In genomic region chr6:26439552-26440125, GRCh38 we compare ENCODE assay signal across 8 cellular contexts. TPM values are rescaled to one million over a fixed set of nuclear protein-coding genes. Genes with fewer than 3 reads are reported as not detected.
A peak's percentile ranks its signal among the peaks of the same experiment; 100 is the strongest.
DNase-seq lines count a peak whose midpoint lies in the region; ATAC-seq, FAIRE-seq and TF ChIP-seq lines count a peak whose summit lies in the region.

No MANE protein-coding gene starts in this region.

- peak overlapping the region; percentile 51 for H3K9ac ChIP-seq in SU-DHL-6 (ENCODE audit: low read length)
- H3K9ac ChIP-seq in fibroblast of lung (ENCODE audit: insufficient read depth, low read length): no peak overlapping the region

- H3K27ac ChIP-seq in SU-DHL-6 (ENCODE audit: low read depth, low read length) (no peak overlapping the region), fibroblast of lung (ENCODE audit: insufficient read depth, low read length) (peak overlapping the region; percentile 85), small intestine (ENCODE audit: low read depth in 1 of 2, low read length in 1 of 2) (peak overlapping the region; percentile 74 to 80)

- no peaks in the 10 kb centered on the region for H4K20me1 ChIP-seq in SU-DHL-6 (ENCODE audit: low read depth, low read length)
- H4K20me1 ChIP-seq in fibroblast of lung (ENCODE audit: control insufficient read depth, extremely low read depth, insufficient read depth, low read length): no peaks in the 10 kb centered on the region

- H3K4me3 ChIP-seq in SU-DHL-6 (ENCODE audit: insufficient read depth, low read length, poor library complexity, severe bottlenecking) (peak overlapping the region; percentile 49), fibroblast of lung (replicated peaks in 1 of 4; ENCODE audit: control extremely low read depth in 1 of 4, insufficient read depth in 1 of 4, low read depth in 3 of 4, low read length in 4 of 4) (peak overlapping the region; percentile 75 to 85 (median 82)), small intestine (ENCODE audit: low read depth in 1 of 2, low read length in 2 of 2) (no peak overlapping the region)

- H3K9me2 ChIP-seq in SU-DHL-6 (replicated peaks; ENCODE audit: insufficient read depth, low read length): no peaks in the 10 kb centered on the region

- H3K36me3 ChIP-seq in SU-DHL-6 (ENCODE audit: low read length) (no peaks in the 10 kb centered on the region), fibroblast of lung (ENCODE audit: control insufficient read depth, insufficient read depth, low read length) (no peaks in the 10 kb centered on the region), small intestine (ENCODE audit: control insufficient read depth in 2 of 2, insufficient read depth in 2 of 2, low read length in 2 of 2) (no peaks in the 10 kb centered on the region)

- H3K27me3 ChIP-seq in SU-DHL-6 (ENCODE audit: low read length) (no peaks in the 10 kb centered on the region), fibroblast of lung (ENCODE audit: control insufficient read depth, insufficient read depth, low read length) (no peaks in the 10 kb centered on the region), small intestine (ENCODE audit: control insufficient read depth in 2 of 2, insufficient read depth in 2 of 2, low read length in 2 of 2) (no peaks in the 10 kb centered on the region)

- no peaks in the 10 kb centered on the region for H3K79me2 ChIP-seq in SU-DHL-6 (ENCODE audit: insufficient read depth, low read length)
- H3K79me2 ChIP-seq in fibroblast of lung (ENCODE audit: control insufficient read depth, insufficient read depth, low read length): no peaks in the 10 kb centered on the region

- FAIRE-seq in GM19239 (lab: Jason Lieb, UNC): peak; percentile 71
- no peak for FAIRE-seq in small intestine (lab: Jason Lieb, UNC)

- ATAC-seq in GM18873 (IDR thresholded peaks at IDR 0.05; ENCODE audit: low FRiP score, unreplicated experiment): no peak

- H3K4me2 ChIP-seq in SU-DHL-6 (ENCODE audit: low read depth, low read length, poor library complexity, severe bottlenecking) (peak overlapping the region; percentile 62), fibroblast of lung (ENCODE audit: extremely low read depth, insufficient read depth, low read length) (peak overlapping the region; percentile 64)

- DNase-seq in GM19239 (ENCODE audit: insufficient read length, low spot score) (no peak), fibroblast of lung (ENCODE audit: low read depth in 2 of 2) (no peak), small intestine (no peak), NCI-H2081 treated with DMSO at 0.1 percent for 48 hours (lab: John Stamatoyannopoulos, UW) (no peak), GDM1 (lab: John Stamatoyannopoulos, UW) (no peak)
- no peak for DNase-seq in activated effector memory CD4-positive, alpha-beta T cell treated with anti-CD3 and anti-CD28 coated beads, Interleukin-2, amount 50 U/mL, for 16 hours

- 14 to 24% (median 17%) methylated on average over 4 of the region's 4 CpGs for WGBS in small intestine, 3 donors

- no peaks in the 10 kb centered on the region for H3F3A ChIP-seq in SU-DHL-6 (ENCODE audit: insufficient read depth)

- H3K4me1 ChIP-seq in fibroblast of lung (ENCODE audit: control insufficient read depth, extremely low read depth, insufficient read depth, low read length) (no peaks in the 10 kb centered on the region), small intestine (ENCODE audit: control insufficient read depth in 2 of 2, insufficient read depth in 1 of 2, low read depth in 1 of 2, low read length in 1 of 2) (peaks cover 0 to 3% of the 10 kb centered on the region in 2 donors)

- H3K9me3 ChIP-seq in SU-DHL-6 (ENCODE audit: insufficient read depth, low read length) (peaks cover 1% of the 10 kb centered on the region; the same call in 1 of the 2 replicates), fibroblast of lung (ENCODE audit: control insufficient read depth, insufficient read depth, low read depth, low read length) (no peaks in the 10 kb centered on the region), small intestine (ENCODE audit: control insufficient read depth, low read depth) (no peaks in the 10 kb centered on the region)

- H2AFZ ChIP-seq in SU-DHL-6 (ENCODE audit: low read depth, low read length, severe bottlenecking): peak overlapping the region; percentile 95
- peak overlapping the region; percentile 82 for H2AFZ ChIP-seq in fibroblast of lung (ENCODE audit: low read length)

- TF ChIP-seq CTCF in SU-DHL-6 (IDR thresholded peaks at IDR 0.05; ENCODE audit: insufficient read depth, low read length, poor library complexity, severe bottlenecking): no peak
- TF ChIP-seq CTCF in fibroblast of lung (conservative IDR thresholded peaks at IDR 0.05 in 1 of 2, IDR thresholded peaks at IDR 0.05 in 1 of 2; ENCODE audit: low read depth in 1 of 2, low read length in 2 of 2): no peak

RNA-seq across cellular contexts. Expression of gene BTN3A3, which starts 0.7 kb away (rescaled TPM):
- total RNA-seq in fibroblast of lung: 27.7 and 33.7 TPM in 2 replicates
- polyA plus RNA-seq in fibroblast of lung (23.0 and 33.7 TPM in 2 replicates), small intestine (10 to 100 TPM in 2 of 3 donors, 1 to 10 TPM in 1; 8.9 to 19.6 (median 14.3) TPM)
- 15.7 and 20.6 TPM in 2 replicates for polyA plus RNA-seq in fibroblast of lung (2012)
- polyA minus RNA-seq in fibroblast of lung (ENCODE audit: low replicate concordance): 14.9 and 40.8 TPM in 2 replicates

RNA-seq across cellular contexts. Expression of gene BTN2A1, which starts 18.1 kb away (rescaled TPM):
- total RNA-seq in fibroblast of lung: 8.7 and 14.9 TPM in 2 replicates
- 22.7 and 26.4 TPM in 2 replicates for polyA plus RNA-seq in fibroblast of lung
- 16.4 and 19.3 TPM in 2 replicates for polyA plus RNA-seq in fibroblast of lung (2012)
- polyA minus RNA-seq in fibroblast of lung (ENCODE audit: low replicate concordance): 7.1 and 16.2 TPM in 2 replicates
- 10 to 100 TPM; 15.4 to 19.6 (median 17.2) TPM for polyA plus RNA-seq in small intestine

RNA-seq across cellular contexts. Expression of gene BTN3A1, which starts 37.6 kb away (rescaled TPM):
- 36.5 and 42.9 TPM in 2 replicates for total RNA-seq in fibroblast of lung
- 19.8 and 31.6 TPM in 2 replicates for polyA plus RNA-seq in fibroblast of lung
- polyA plus RNA-seq in fibroblast of lung (2012): 11.2 and 16.9 TPM in 2 replicates
- 16.1 and 40.2 TPM in 2 replicates for polyA minus RNA-seq in fibroblast of lung (ENCODE audit: low replicate concordance)
- 10 to 100 TPM in 2 of 3 donors, 1 to 10 TPM in 1; 9.2 to 18.5 (median 12.7) TPM for polyA plus RNA-seq in small intestine

RNA-seq across cellular contexts. Expression of gene BTN2A2, which starts 56.7 kb away (rescaled TPM):
- 7.4 and 12.7 TPM in 2 replicates for total RNA-seq in fibroblast of lung
- polyA plus RNA-seq in fibroblast of lung (8.6 and 14.8 TPM in 2 replicates), small intestine (1 to 10 TPM in 2 of 3 donors, under 1 TPM in 1; 0.89 to 6.4 (median 3.0) TPM)
- 8.3 and 12.5 TPM in 2 replicates for polyA plus RNA-seq in fibroblast of lung (2012)
- 10.0 and 21.7 TPM in 2 replicates for polyA minus RNA-seq in fibroblast of lung (ENCODE audit: low replicate concordance)

Comparison
In these comparisons a context has a peak if more than half of its experiments do, and no peak if none do; other contexts are left out.
1. H3K4me3 ChIP-seq: peak in SU-DHL-6 (single experiment) and fibroblast of lung (4 of 4); none in small intestine (0 of 2).